1 cellular context compared by ENCODE assay signal in genomic region chr11:112885744-112886706, GRCh38.
TF ChIP-seq lines count a peak whose summit lies in the region.

No MANE protein-coding gene starts in this region.

TF ChIP-seq in H1, 55 proteins besides CTCF, POLR2A, EP300 and RAD21 (continued from another document):
- no peak for TF ChIP-seq ATF2 (IDR thresholded peaks at IDR 0.05; ENCODE audit: low read length)
- TF ChIP-seq HDAC6 (IDR thresholded peaks at IDR 0.05; ENCODE audit: low read depth, low read length), result no peak
- TF ChIP-seq JUND (IDR thresholded peaks at IDR 0.05; ENCODE audit: low read length), result no peak
